Comparison of ENCODE assay signal across 10 cellular contexts in the genomic region with DNA sequence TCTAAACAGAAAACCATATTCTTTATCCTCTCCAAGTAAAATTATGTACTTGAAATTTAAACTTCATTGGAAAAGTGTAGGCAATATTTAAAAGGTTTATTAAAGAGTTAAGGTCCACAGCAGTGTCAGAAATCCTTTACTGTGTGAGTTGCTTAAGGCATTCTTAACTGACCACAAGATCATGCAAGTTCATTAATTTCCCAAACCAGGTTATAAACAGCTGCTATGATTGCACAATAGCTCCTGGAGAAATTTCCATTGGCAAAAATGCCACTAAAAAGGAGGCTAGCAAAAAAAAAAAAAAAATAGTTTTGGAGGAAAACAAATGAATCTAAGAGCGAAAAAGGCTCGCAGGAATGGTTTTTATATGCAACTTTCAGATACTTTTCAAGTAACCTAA.
DNase-seq lines count a peak whose midpoint lies in the region; ATAC-seq, FAIRE-seq and TF ChIP-seq lines count a peak whose summit lies in the region.
"Had no signal": no experiment of that assay in that cellular context is flagged by ENCODE, and none has a peak within 500 bp of the region (broad histone marks: within the 10 kb centered on the region; RNA-seq: fewer than 3 reads in every experiment).

No MANE protein-coding gene starts in this region.

- H3K4me1 Mint-ChIP-seq in activated CD8-positive, alpha-beta memory T cell treated with anti-CD3 and anti-CD28 coated beads, Interleukin-2, amount 10 ng/mL, durations not matched to agents 7 days and 5 days = peaks cover 98% of the 10 kb centered on the region
- peaks cover 98 to 100% of the 10 kb centered on the region in 2 donors for H3K4me1 Mint-ChIP-seq in immature natural killer cell

- peak overlapping the region; percentile 52 to 65 for H3K27ac ChIP-seq in tibial artery
- H3K27ac ChIP-seq: SK-N-MC had no signal

- no peaks in the 10 kb centered on the region for H3K27me3 Mint-ChIP-seq in activated CD8-positive, alpha-beta memory T cell treated with anti-CD3 and anti-CD28 coated beads, Interleukin-2, amount 10 ng/mL, durations not matched to agents 7 days and 5 days
- peaks cover 6 to 23% (median 11%) of the 10 kb centered on the region in 3 donors for H3K27me3 Mint-ChIP-seq in immature natural killer cell (ENCODE audit: low read depth in 3 of 3)

- no peaks in the 10 kb centered on the region for H3K9me3 Mint-ChIP-seq in activated CD8-positive, alpha-beta memory T cell treated with anti-CD3 and anti-CD28 coated beads, Interleukin-2, amount 10 ng/mL, durations not matched to agents 7 days and 5 days (ENCODE audit: low read depth)
- no peaks in the 10 kb centered on the region for H3K9me3 Mint-ChIP-seq in immature natural killer cell

- peak overlapping the region; percentile 95 for H3K27ac Mint-ChIP-seq in activated CD8-positive, alpha-beta memory T cell treated with anti-CD3 and anti-CD28 coated beads, Interleukin-2, amount 10 ng/mL, durations not matched to agents 7 days and 5 days
- H3K27ac Mint-ChIP-seq in immature natural killer cell = peak overlapping the region; percentile 96 to 99 (median 98)

- H3K9me3 ChIP-seq in tibial artery = no peaks in the 10 kb centered on the region

- no peak for FAIRE-seq in GM12891 (lab: Jason Lieb, UNC)

- ATAC-seq in activated CD8-positive, alpha-beta memory T cell treated with anti-CD3 and anti-CD28 coated beads, Interleukin-2, amount 10 ng/mL, durations not matched to agents 7 days and 5 days = no peak
- no peak for ATAC-seq in HG02642 (IDR thresholded peaks at IDR 0.05; ENCODE audit: poor library complexity, unreplicated experiment)

- DNase-seq in activated CD8-positive, alpha-beta memory T cell treated with anti-CD3 and anti-CD28 coated beads, Interleukin-2, amount 10 ng/mL, durations not matched to agents 7 days and 5 days = no peak
- DNase-seq in activated CD8-positive, alpha-beta memory T cell treated with anti-CD3 and anti-CD28 coated beads for 24 hours = no peak
- DNase-seq in astrocyte of the cerebellum (ENCODE audit: low read depth) (peak; percentile 88), immature natural killer cell (no peak), tibial artery (no peak), NCI-H2107 treated with DMSO at 0.1 percent for 48 hours (lab: John Stamatoyannopoulos, UW; ENCODE audit: unreplicated experiment) (no peak), GM12891 (ENCODE audit: insufficient read length, low spot score) (no peak)
- DNase-seq: posterior cingulate gyrus had no signal

- peaks cover 34 to 57% (median 43%) of the 10 kb centered on the region in 3 donors for H3K36me3 ChIP-seq in tibial artery

- no peaks in the 10 kb centered on the region for H3K27me3 ChIP-seq in tibial artery

- intact Hi-C loops in tibial artery (cut with DNase I; ENCODE audit: low total_unique reads) = no loop called here

- in situ Hi-C loops in astrocyte of the cerebellum (cut with HindIII; ENCODE audit: low sequenced_read_pairs) = no loop called here

- no peak overlapping the region for H3K4me3 Mint-ChIP-seq in activated CD8-positive, alpha-beta memory T cell treated with anti-CD3 and anti-CD28 coated beads, Interleukin-2, amount 10 ng/mL, durations not matched to agents 7 days and 5 days
- H3K4me3 Mint-ChIP-seq in immature natural killer cell = peak overlapping the region; percentile 40 to 89 (median 80)

- H3K36me3 Mint-ChIP-seq in activated CD8-positive, alpha-beta memory T cell treated with anti-CD3 and anti-CD28 coated beads, Interleukin-2, amount 10 ng/mL, durations not matched to agents 7 days and 5 days = peaks cover 91% of the 10 kb centered on the region
- H3K36me3 Mint-ChIP-seq in immature natural killer cell = peaks cover 57 to 91% (median 78%) of the 10 kb centered on the region in 3 donors

- no peak overlapping the region for H3K4me3 ChIP-seq in astrocyte of the cerebellum (ENCODE audit: low read depth, low read length)
- H3K4me3 ChIP-seq in tibial artery = no peak overlapping the region
- H3K4me3 ChIP-seq: SK-N-MC had no signal

- peaks cover 0 to 51% (median 24%) of the 10 kb centered on the region in 4 donors for H3K4me1 ChIP-seq in tibial artery

- TF ChIP-seq POLR2A in GM12891 (IDR thresholded peaks at IDR 0.05; ENCODE audit: low read depth, low read length) = no peak

- CTCF ChIA-PET in activated CD8-positive, alpha-beta memory T cell treated with anti-CD3 and anti-CD28 coated beads, Interleukin-2, amount 10 ng/mL, durations not matched to agents 7 days and 5 days (lab: Charles Lee) = interaction anchor here (1.0 to 2.1 kb wide), 7 partner anchors 19 to 256 kb away, joined by 3 to 10 read pairs (median 3); no protein-coding TSS in a partner anchor

- no peak for TF ChIP-seq CTCF in astrocyte of the cerebellum (IDR thresholded peaks at IDR 0.05; ENCODE audit: low read depth, low read length, missing control alignments)
- peak in 1 of 2 experiments; percentile 6 for TF ChIP-seq CTCF in tibial artery (IDR thresholded peaks at IDR 0.05)

TF ChIP-seq in GM12891, 5 proteins besides CTCF, POLR2A, EP300 and RAD21:
- no peak for TF ChIP-seq POLR2AphosphoS5 (IDR thresholded peaks at IDR 0.05; ENCODE audit: low read depth, low read length)
- TF ChIP-seq SPI1 (IDR thresholded peaks at IDR 0.05; ENCODE audit: low read depth, low read length) = no peak
- no peak for TF ChIP-seq POU2F2 (IDR thresholded peaks at IDR 0.05; ENCODE audit: low read depth, low read length)
- TF ChIP-seq PAX5 (IDR thresholded peaks at IDR 0.05; ENCODE audit: insufficient read depth, low read length, severe bottlenecking) = no peak
- no peak for TF ChIP-seq TAF1 (IDR thresholded peaks at IDR 0.05; ENCODE audit: low read depth, low read length)
